ENCODE assay signal across 8 cellular contexts in the genomic region with DNA sequence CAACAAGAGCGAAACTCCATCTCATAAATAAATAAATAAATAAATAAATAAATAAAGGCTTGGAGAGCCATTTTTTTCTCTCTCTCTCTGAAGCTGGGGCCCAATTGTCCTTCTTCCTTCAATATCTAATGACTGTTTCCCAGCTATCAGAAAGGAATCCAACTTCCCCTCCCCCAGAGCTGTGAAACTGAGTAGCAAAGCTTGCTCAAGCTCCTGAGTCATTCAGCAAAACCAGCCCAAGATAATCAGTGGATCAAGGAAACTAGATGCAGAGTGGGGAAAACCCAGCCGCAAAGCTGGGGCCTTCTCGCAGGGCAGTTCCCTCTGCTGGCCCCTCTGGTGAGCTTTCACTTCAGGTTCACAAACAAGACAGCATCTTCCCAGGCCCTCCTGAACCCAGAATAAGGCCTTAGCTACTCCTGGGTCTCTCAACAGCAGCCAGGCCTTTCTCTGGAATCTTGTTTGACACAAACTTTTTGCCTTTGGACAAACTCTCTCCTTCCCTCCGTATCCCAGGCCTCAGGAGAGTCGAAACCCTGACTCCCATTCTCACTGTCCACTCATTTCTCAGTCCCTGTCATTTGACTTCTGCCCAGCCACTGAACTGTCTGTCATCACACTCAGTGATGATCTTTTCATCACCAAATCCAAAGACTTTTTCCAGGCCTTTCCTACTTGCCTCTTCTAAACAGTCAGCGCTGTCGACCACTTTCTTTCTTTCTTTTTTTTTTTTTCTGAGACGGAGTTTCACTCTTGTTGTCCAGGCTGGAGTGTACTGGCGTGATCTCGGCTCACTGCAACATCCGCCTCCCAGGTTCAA. TPM values are rescaled to one million over a fixed set of nuclear protein-coding genes. Genes with fewer than 3 reads are reported as not detected.
A peak's percentile ranks its signal among the peaks of the same experiment; 100 is the strongest.
DNase-seq lines count a peak whose midpoint lies in the region; ATAC-seq and TF ChIP-seq lines count a peak whose summit lies in the region.

No MANE protein-coding gene starts in this region.

- no peak overlapping the region for H3K4me3 ChIP-seq in gastrocnemius medialis

- H3K9me3 Mint-ChIP-seq in activated naive CD8-positive, alpha-beta T cell treated with anti-CD3 and anti-CD28 coated beads, Interleukin-2, amount 50 U/mL, for 24 hours = no peaks in the 10 kb centered on the region

- H3K4me1 ChIP-seq in gastrocnemius medialis = peaks cover 48 to 49% of the 10 kb centered on the region in 2 donors

- H3K4me3 Mint-ChIP-seq in activated naive CD8-positive, alpha-beta T cell treated with anti-CD3 and anti-CD28 coated beads, Interleukin-2, amount 50 U/mL, for 24 hours = peak overlapping the region; percentile 77

- H3K36me3 Mint-ChIP-seq in activated naive CD8-positive, alpha-beta T cell treated with anti-CD3 and anti-CD28 coated beads, Interleukin-2, amount 50 U/mL, for 24 hours (ENCODE audit: low read depth) = no peaks in the 10 kb centered on the region

- intact Hi-C loops in left ventricle myocardium superior (cut with micrococcal nuclease) (no loop called here), gastrocnemius medialis (cut with DNase I; ENCODE audit: low total_unique reads) (loop anchor here (2.0 to 10.0 kb wide), 3 partner anchors 17 to 311 kb away; a partner anchor contains a TSS)

- peak; percentile 77 for ATAC-seq in HG03280 (IDR thresholded peaks at IDR 0.05; ENCODE audit: unreplicated experiment)
- ATAC-seq in activated naive CD8-positive, alpha-beta T cell treated with anti-CD3 and anti-CD28 coated beads, Interleukin-2, amount 50 U/mL, for 24 hours = peak; percentile 76
- peak; percentile 54 for ATAC-seq in left ventricle myocardium superior
- peak; percentile 84 to 91 for ATAC-seq in gastrocnemius medialis

- H3K36me3 ChIP-seq in gastrocnemius medialis = no peaks in the 10 kb centered on the region

- peak overlapping the region; percentile 92 to 99 (median 95) for H3K27ac ChIP-seq in gastrocnemius medialis

- no peaks in the 10 kb centered on the region for H3K27me3 Mint-ChIP-seq in activated naive CD8-positive, alpha-beta T cell treated with anti-CD3 and anti-CD28 coated beads, Interleukin-2, amount 50 U/mL, for 24 hours

- peak overlapping the region; percentile 97 for H3K27ac Mint-ChIP-seq in activated naive CD8-positive, alpha-beta T cell treated with anti-CD3 and anti-CD28 coated beads, Interleukin-2, amount 50 U/mL, for 24 hours

- H3K9me3 ChIP-seq in gastrocnemius medialis = no peaks in the 10 kb centered on the region

- peaks cover 72% of the 10 kb centered on the region for H3K4me1 Mint-ChIP-seq in activated naive CD8-positive, alpha-beta T cell treated with anti-CD3 and anti-CD28 coated beads, Interleukin-2, amount 50 U/mL, for 24 hours

- TF ChIP-seq CTCF in gastrocnemius medialis (IDR thresholded peaks at IDR 0.05 in 4 of 5, conservative IDR thresholded peaks at IDR 0.05 in 1 of 5) = peak in 2 of 5 experiments; percentile 21 to 41

- peak; percentile 61 to 88 for TF ChIP-seq POLR2A in gastrocnemius medialis (IDR thresholded peaks at IDR 0.05)

- in situ Hi-C loops in gastrocnemius medialis (cut with MboI; ENCODE audit: low sequenced_read_pairs in 4 of 4) = loop anchor here (25.0 kb wide), 2 partner anchors 144 to 294 kb away; a partner anchor contains a TSS

- peak; percentile 68 for DNase-seq in NK-92 treated with Interleukin-12 subunit alpha and Interleukin-12 subunit beta, amount 100 ng/mL, for 24 hours (lab: John Stamatoyannopoulos, UW)
- DNase-seq in NK-92 (lab: John Stamatoyannopoulos, UW; ENCODE audit: unreplicated experiment) (no peak), SW 1271 (lab: John Stamatoyannopoulos, UW) (peak; percentile 54 to 74), left ventricle myocardium superior (peak; percentile 76), gastrocnemius medialis (peak; percentile 91), DMS79 treated with DMSO at 0.1 percent for 48 hours (lab: John Stamatoyannopoulos, UW) (no peak)
- DNase-seq in activated naive CD8-positive, alpha-beta T cell treated with anti-CD3 and anti-CD28 coated beads, Interleukin-2, amount 50 U/mL, for 24 hours = peak; percentile 83

- no peaks in the 10 kb centered on the region for H3K27me3 ChIP-seq in gastrocnemius medialis

RNA-seq across cellular contexts. Expression of a gene that starts 18.0 kb away (rescaled TPM):
- total RNA-seq in left ventricle myocardium superior (252 TPM), gastrocnemius medialis (100 to 1,000 TPM; 294 to 522 (median 353) TPM)

RNA-seq across cellular contexts. Expression of a gene that starts 57.5 kb away (rescaled TPM):
- total RNA-seq in left ventricle myocardium superior (61.7 TPM), gastrocnemius medialis (10 to 100 TPM; 19.9 to 50.3 (median 34.6) TPM)

Comparison
In these comparisons a context has a peak if more than half of its experiments do, and no peak if none do; other contexts are left out.
1. DNase-seq: peak in NK-92 treated with Interleukin-12 subunit alpha and Interleukin-12 subunit beta, amount 100 ng/mL, for 24 hours (single experiment), SW 1271 (2 of 2), activated naive CD8-positive, alpha-beta T cell treated with anti-CD3 and anti-CD28 coated beads, Interleukin-2, amount 50 U/mL, for 24 hours (single experiment), left ventricle myocardium superior (single experiment) and gastrocnemius medialis (2 of 2); none in NK-92 (single experiment) and DMS79 treated with DMSO at 0.1 percent for 48 hours (single experiment).
2. Peak in every context shown above with its lines, with median percentiles within 50 percentile points of each other: ATAC-seq.